ENCODE assay signal across 8 cellular contexts in the genomic region with DNA sequence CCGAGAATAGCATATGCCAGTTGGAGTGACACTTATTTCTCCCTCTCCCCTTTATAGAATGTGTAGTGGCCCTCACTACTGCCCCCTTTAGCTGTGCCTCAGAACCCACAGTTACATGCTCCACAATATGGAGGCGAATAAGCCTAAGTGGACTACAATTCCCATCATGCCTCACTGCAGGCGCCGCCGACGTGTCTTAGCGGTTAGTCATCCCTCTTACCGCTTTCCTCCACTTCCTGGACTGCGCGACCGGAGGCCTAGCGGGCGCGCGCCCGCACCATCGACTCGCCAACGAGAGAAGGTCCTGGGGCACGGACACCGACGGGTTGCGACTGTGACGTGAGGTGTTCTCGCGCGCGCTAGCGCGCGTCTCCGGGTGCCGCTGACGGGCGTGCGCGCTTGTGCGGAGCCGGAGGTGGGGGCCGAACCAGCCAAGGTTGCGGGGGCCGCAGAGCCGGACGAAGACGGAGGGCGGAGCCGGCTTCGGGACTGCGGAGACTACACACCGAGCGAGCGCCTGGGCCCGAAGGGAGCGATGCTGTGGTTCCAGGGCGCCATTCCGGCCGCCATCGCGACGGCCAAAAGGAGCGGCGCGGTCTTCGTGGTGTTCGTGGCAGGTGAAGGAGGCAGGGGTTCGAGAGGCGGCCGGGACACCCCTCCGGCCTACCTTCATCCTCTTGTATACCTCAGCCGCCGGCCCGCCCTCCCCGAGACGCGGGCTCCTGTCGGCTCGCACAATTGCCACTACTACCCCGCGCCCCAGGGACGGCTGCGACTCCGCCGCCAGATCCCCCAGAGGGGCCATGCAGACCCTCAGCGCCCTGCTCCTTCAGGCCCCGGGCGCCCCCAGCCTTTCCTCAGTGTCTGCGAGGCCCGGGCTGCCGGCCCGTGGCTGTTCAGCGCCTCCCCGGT. TPM values are rescaled to one million over a fixed set of nuclear protein-coding genes. Genes with fewer than 3 reads are reported as not detected.
DNase-seq lines count a peak whose midpoint lies in the region; ATAC-seq, FAIRE-seq and TF ChIP-seq lines count a peak whose summit lies in the region.

A gene with protein sequence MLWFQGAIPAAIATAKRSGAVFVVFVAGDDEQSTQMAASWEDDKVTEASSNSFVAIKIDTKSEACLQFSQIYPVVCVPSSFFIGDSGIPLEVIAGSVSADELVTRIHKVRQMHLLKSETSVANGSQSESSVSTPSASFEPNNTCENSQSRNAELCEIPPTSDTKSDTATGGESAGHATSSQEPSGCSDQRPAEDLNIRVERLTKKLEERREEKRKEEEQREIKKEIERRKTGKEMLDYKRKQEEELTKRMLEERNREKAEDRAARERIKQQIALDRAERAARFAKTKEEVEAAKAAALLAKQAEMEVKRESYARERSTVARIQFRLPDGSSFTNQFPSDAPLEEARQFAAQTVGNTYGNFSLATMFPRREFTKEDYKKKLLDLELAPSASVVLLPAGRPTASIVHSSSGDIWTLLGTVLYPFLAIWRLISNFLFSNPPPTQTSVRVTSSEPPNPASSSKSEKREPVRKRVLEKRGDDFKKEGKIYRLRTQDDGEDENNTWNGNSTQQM (plus strand): TSS at position 461 of the 912 bp plus-strand sequence. CDS start 75 bp downstream, at position 536.

- peaks cover 28% of the 10 kb centered on the region for H3K4me1 Mint-ChIP-seq in T-helper 1 cell treated with Interleukin-12 subunit alpha and Interleukin-12 subunit beta and Interleukin-4 antibody, amounts not matched to agents 30 μg/mL and 1 μg/mL, for 36 hours (ENCODE audit: low read depth)

- H3K36me3 ChIP-seq in left ventricle myocardium inferior: no peaks in the 10 kb centered on the region
- H3K36me3 ChIP-seq in prostate gland: no peaks in the 10 kb centered on the region

- peaks cover 4% of the 10 kb centered on the region for H3K9me3 Mint-ChIP-seq in T-helper 1 cell treated with Interleukin-12 subunit alpha and Interleukin-12 subunit beta and Interleukin-4 antibody, amounts not matched to agents 30 μg/mL and 1 μg/mL, for 36 hours

- WGBS in prostate gland: under 1% methylated on average over 64 of the region's 92 CpGs

- no peaks in the 10 kb centered on the region for H3K27me3 Mint-ChIP-seq in T-helper 1 cell treated with Interleukin-12 subunit alpha and Interleukin-12 subunit beta and Interleukin-4 antibody, amounts not matched to agents 30 μg/mL and 1 μg/mL, for 36 hours (ENCODE audit: low read depth)

- intact Hi-C loops in left ventricle myocardium inferior (cut with micrococcal nuclease): no loop called here
- intact Hi-C loops in prostate gland (cut with DNase I): loop anchor here (2.0 to 10.0 kb wide), 3 partner anchors 133 to 823 kb away; partner anchors contain the start of genes CCNT2, MCM6, R3HDM1 and ZRANB3

- DNase-seq in GM12892 (ENCODE audit: insufficient read length) (peak; percentile 82), NCI-H146 treated with DMSO at 0.1 percent for 48 hours (lab: John Stamatoyannopoulos, UW; ENCODE audit: unreplicated experiment) (peak; percentile 98), amygdala (lab: John Stamatoyannopoulos, UW) (peak; percentile 45 to 98 (median 96)), left ventricle myocardium inferior (peak; percentile 97), prostate gland (ENCODE audit: low spot score) (peak; percentile 98), urothelium cell line (ENCODE audit: low spot score) (peak; percentile 97)

- TF ChIP-seq CTCF in left ventricle myocardium inferior (IDR thresholded peaks at IDR 0.05; ENCODE audit: borderline replicate concordance) (peak; percentile 44), prostate gland (IDR thresholded peaks at IDR 0.05) (peak in 1 of 4 experiments; percentile 33)

- H3K27ac Mint-ChIP-seq in T-helper 1 cell treated with Interleukin-12 subunit alpha and Interleukin-12 subunit beta and Interleukin-4 antibody, amounts not matched to agents 30 μg/mL and 1 μg/mL, for 36 hours: peak within 1 kb of the TSS; percentile 100

- H3K27me3 ChIP-seq in left ventricle myocardium inferior (ENCODE audit: low read depth) (no peaks in the 10 kb centered on the region), prostate gland (replicated peaks; ENCODE audit: insufficient read depth) (no peaks in the 10 kb centered on the region)

- H3K4me3 ChIP-seq in left ventricle myocardium inferior: peak within 1 kb of the TSS; percentile 98
- H3K4me3 ChIP-seq in prostate gland: peak within 1 kb of the TSS; percentile 85 to 86

- peaks cover 19% of the 10 kb centered on the region for H3K36me3 Mint-ChIP-seq in T-helper 1 cell treated with Interleukin-12 subunit alpha and Interleukin-12 subunit beta and Interleukin-4 antibody, amounts not matched to agents 30 μg/mL and 1 μg/mL, for 36 hours (ENCODE audit: low read depth)

- FAIRE-seq in GM12892 (lab: Jason Lieb, UNC) (peak; percentile 100), urothelium cell line (lab: Jason Lieb, UNC) (peak; percentile 44)

- H3K4me1 ChIP-seq in left ventricle myocardium inferior (peaks cover 44% of the 10 kb centered on the region), prostate gland (replicated peaks) (no peaks in the 10 kb centered on the region)

- H3K27ac ChIP-seq in left ventricle myocardium inferior (replicated peaks) (peak within 1 kb of the TSS; percentile 99), prostate gland (peak within 1 kb of the TSS; percentile 98 to 100)

- H3K4me3 Mint-ChIP-seq in T-helper 1 cell treated with Interleukin-12 subunit alpha and Interleukin-12 subunit beta and Interleukin-4 antibody, amounts not matched to agents 30 μg/mL and 1 μg/mL, for 36 hours: peak within 1 kb of the TSS; percentile 98

- H3K9me3 ChIP-seq in left ventricle myocardium inferior (replicated peaks) (no peaks in the 10 kb centered on the region), prostate gland (no peaks in the 10 kb centered on the region)

- peak; percentile 83 for ATAC-seq in HG02870 (IDR thresholded peaks at IDR 0.05; ENCODE audit: unreplicated experiment)

- TF ChIP-seq POLR2A in GM12892 (IDR thresholded peaks at IDR 0.05; ENCODE audit: low read depth, low read length) (peak; percentile 89), prostate gland (IDR thresholded peaks at IDR 0.05) (peak; percentile 98)

RNA-seq across cellular contexts. Expression of the gene that starts here (rescaled TPM):
- 71.3 TPM for polyA plus RNA-seq in GM12892 (2012; ENCODE audit: missing spikeins)
- total RNA-seq in left ventricle myocardium inferior (58.1 TPM), prostate gland (10 to 100 TPM; 67.8 to 74.3 TPM)

Comparison
In these comparisons a context has a peak if more than half of its experiments do, and no peak if none do; other contexts are left out.
1. Peak in every context shown above with its lines: DNase-seq, ATAC-seq, H3K4me3 ChIP-seq and H3K27ac ChIP-seq.